ENCODE assay signal across 25 cellular contexts in the genomic region with DNA sequence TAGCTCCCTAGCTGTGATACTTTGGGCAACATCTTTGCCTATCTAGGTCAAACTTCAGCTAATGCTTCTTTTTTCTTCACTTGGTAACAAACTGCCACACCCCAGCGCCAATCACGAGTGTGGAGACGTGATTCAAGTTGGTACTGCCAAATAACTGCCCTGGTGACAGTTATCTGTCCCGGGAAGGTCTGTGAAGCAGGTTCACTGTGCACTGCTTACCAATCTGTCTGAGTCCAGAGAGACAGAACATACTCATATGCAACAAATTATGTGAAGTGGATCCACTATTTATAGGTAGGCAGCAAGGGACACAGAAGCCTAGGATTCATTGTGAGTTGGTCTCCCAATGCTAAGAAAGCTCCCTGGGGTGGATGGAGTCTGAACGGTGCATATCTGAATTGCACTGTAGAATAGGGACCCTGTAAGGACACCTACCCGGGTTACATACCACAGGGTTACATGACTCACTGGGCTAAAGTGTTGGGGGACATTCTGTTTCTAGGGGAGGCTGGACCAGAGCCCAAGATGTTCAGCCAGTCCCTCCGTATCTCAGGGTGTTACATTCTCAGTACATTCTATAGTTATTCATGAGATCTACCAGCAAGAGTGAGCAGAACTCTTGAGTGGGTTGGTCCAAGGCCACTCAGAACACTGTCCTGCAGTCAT.
"Had no signal": no experiment of that assay in that cellular context is flagged by ENCODE, and none has a peak within 500 bp of the region (broad histone marks: within the 10 kb centered on the region; RNA-seq: fewer than 3 reads in every experiment).

No MANE protein-coding gene starts in this region.

- ATAC-seq: activated CD8-positive, alpha-beta T cell treated with anti-CD3 and anti-CD28 coated beads for 36 hours; activated T-cell treated with anti-CD3 and anti-CD28 coated beads, Interleukin-2, amount 50 U/mL, for 72 hours; activated T-helper 17 cell treated with anti-CD3 and anti-CD28 coated beads, Interleukin-2, amount 50 U/mL, for 72 hours; PC-3 had no signal

- H3K36me3 ChIP-seq: ascending aorta, cardiac muscle cell, Peyer's patch had no signal

- DNase-seq: activated CD4-positive, alpha-beta T cell treated with anti-CD3 and anti-CD28 coated beads, Interleukin-2, amount 10 ng/mL, durations not matched to agents 24 days and 14 days; activated CD4-positive, alpha-beta T cell treated with anti-CD3 and anti-CD28 coated beads, Interleukin-2, amount 50 U/mL, for 4 hours; activated CD8-positive, alpha-beta T cell treated with anti-CD3 and anti-CD28 coated beads for 36 hours; activated effector memory CD4-positive, alpha-beta T cell treated with anti-CD3 and anti-CD28 coated beads, Interleukin-2, amount 50 U/mL, for 16 hours; activated naive CD4-positive, alpha-beta T cell; activated naive CD4-positive, alpha-beta T cell treated with anti-CD3 and anti-CD28 coated beads, Interleukin-2, amount 50 U/mL, for 16 hours; activated naive CD8-positive, alpha-beta T cell treated with anti-CD3 and anti-CD28 coated beads for 36 hours; activated T-cell treated with anti-CD3 and anti-CD28 coated beads, Interleukin-2, amount 50 U/mL, for 1 hour; activated T-cell treated with anti-CD3 and anti-CD28 coated beads, Interleukin-2, amount 50 U/mL, for 72 hours; amygdala; NCI-H1092 treated with DMSO at 0.1 percent for 48 hours; NCI-H1417; NCI-H146; NCI-H187; NCI-H2029 treated with DMSO at 0.1 percent for 48 hours; NCI-H2107; NCI-H2171; NCI-H510A treated with DMSO at 0.1 percent for 48 hours; PC-3; Peyer's patch; RPMI8226 had no signal

- H3K27ac ChIP-seq: ascending aorta, cardiac muscle cell, Peyer's patch had no signal

- H3K4me1 ChIP-seq: ascending aorta, Peyer's patch had no signal

- FAIRE-seq: TTC549 had no signal

- H3K9me3 ChIP-seq: ascending aorta, Peyer's patch had no signal

- H3K4me3 ChIP-seq: ascending aorta, cardiac muscle cell, Peyer's patch had no signal

- H3K27me3 ChIP-seq: ascending aorta, cardiac muscle cell, Peyer's patch had no signal
